In genomic region chr22:24054356-24054755, GRCh38 we compare ENCODE assay signal across 18 cellular contexts. TPM values are rescaled to one million over a fixed set of nuclear protein-coding genes. Genes with fewer than 3 reads are reported as not detected.
DNase-seq lines count a peak whose midpoint lies in the region; ATAC-seq and TF ChIP-seq lines count a peak whose summit lies in the region.
"Had no signal": no experiment of that assay in that cellular context is flagged by ENCODE, and none has a peak within 500 bp of the region (broad histone marks: within the 10 kb centered on the region; RNA-seq: fewer than 3 reads in every experiment).

No MANE protein-coding gene starts in this region.

- DNase-seq in DMS79 treated with DMSO at 0.1 percent for 48 hours (lab: John Stamatoyannopoulos, UW) (peak; percentile 61), M059J (ENCODE audit: low read depth) (peak; percentile 62), choroid plexus epithelial cell (ENCODE audit: low read depth) (peak; percentile 38), renal cortical epithelial cell (ENCODE audit: low read depth) (peak; percentile 35), posterior vena cava (ENCODE audit: low spot score) (no peak)
- no peak for DNase-seq in stimulated activated naive CD4-positive, alpha-beta T cell (lab: John Stamatoyannopoulos, UW)
- DNase-seq in stimulated activated CD4-positive, alpha-beta T cell treated with anti-CD3 and anti-CD28 coated beads, Interleukin-15, amount 100 ng/mL, for 24 hours, result no peak
- DNase-seq: BE2C; CD4-positive, alpha-beta memory T cell; NCI-H1436 treated with DMSO at 0.1 percent for 48 hours; NCI-H345; Peyer's patch; Right ventricle myocardium superior; SK-N-SH had no signal

- intact Hi-C loops in posterior vena cava (cut with DNase I), result no loop called here

- no peak overlapping the region for H3K4me3 ChIP-seq in choroid plexus epithelial cell (ENCODE audit: low read depth, low read length)
- H3K4me3 ChIP-seq: HAP-1, Peyer's patch had no signal

- no peak for TF ChIP-seq CTCF in choroid plexus epithelial cell (conservative IDR thresholded peaks at IDR 0.05; ENCODE audit: low read depth, low read length)

- no peak for ATAC-seq in GM18868 (IDR thresholded peaks at IDR 0.05; ENCODE audit: unreplicated experiment)

RNA-seq across cellular contexts. Expression of gene CABIN1, which starts 43.3 kb away (rescaled TPM):
- 13.1 and 24.1 TPM in 2 replicates for total RNA-seq in M059J (2014; rRNA removed; shearing (Covaris generic))
- total RNA-seq in renal cortical epithelial cell (13.0 and 57.3 TPM in 2 replicates), posterior vena cava (10 to 100 TPM; 44.5 to 52.3 TPM)

RNA-seq across cellular contexts. Expression of gene GSTT4, which starts 49.1 kb away (rescaled TPM):
- total RNA-seq in M059J (2014; rRNA removed; shearing (Covaris generic)), result not detected in 2 replicates
- not detected in 2 replicates for total RNA-seq in renal cortical epithelial cell
- total RNA-seq in posterior vena cava, result not detected
- total RNA-seq: CD4-positive, alpha-beta memory T cell; Daoy; HT1080; Peyer's patch; Right ventricle myocardium superior had no signal

Comparison
In these comparisons a context has a peak if more than half of its experiments do, and no peak if none do; other contexts are left out.
1. DNase-seq: peak in DMS79 treated with DMSO at 0.1 percent for 48 hours (single experiment), M059J (single experiment), choroid plexus epithelial cell (single experiment) and renal cortical epithelial cell (single experiment); none in posterior vena cava (single experiment), stimulated activated naive CD4-positive, alpha-beta T cell (0 of 6) and stimulated activated CD4-positive, alpha-beta T cell treated with anti-CD3 and anti-CD28 coated beads, Interleukin-15, amount 100 ng/mL, for 24 hours (single experiment).